In the genomic region with DNA sequence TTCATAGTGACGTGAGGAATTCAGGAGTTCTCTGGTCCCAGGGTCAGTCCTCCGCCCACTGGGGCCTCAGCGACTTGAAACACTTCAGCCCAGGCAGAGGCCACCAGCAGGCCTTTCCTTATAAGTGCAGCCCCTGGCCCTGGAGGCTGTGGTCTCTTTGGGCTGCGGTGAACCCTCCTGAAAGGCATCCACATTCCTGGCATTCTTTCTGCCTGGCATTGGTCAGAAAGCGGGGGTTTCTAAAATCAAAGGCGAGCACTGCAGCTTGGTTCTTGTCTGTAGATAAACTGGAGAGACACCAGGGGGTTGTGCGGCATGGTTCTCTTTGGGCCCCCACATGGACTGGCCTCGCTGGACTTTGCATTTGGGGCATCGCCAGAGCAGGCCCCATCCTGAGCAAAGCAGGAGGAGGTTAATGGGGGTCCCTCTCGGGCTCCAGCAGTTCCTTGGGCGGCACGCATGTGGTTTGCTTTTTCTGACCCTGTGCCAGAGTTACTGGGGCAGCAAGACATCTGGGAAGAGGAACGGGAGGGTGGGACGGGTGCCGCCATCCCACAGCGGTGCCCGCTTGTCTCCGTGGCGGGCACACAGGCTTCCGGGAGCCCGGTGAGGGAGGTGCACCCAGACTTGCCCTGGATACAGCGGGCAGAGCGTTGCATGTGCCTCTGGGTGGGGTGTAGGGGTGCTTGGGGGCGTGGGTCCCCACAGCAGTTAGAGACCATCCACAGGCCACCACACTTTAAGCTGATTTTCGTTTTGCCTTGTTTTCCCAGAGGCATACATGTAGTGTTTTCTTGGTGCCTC, we compare ENCODE assay signal across 1 cellular context.
TF ChIP-seq lines count a peak whose summit lies in the region.

No MANE protein-coding gene starts in this region.

TF ChIP-seq in GM23338, 12 proteins besides CTCF, POLR2A, EP300 and RAD21 (continued from another document):
- TF ChIP-seq, protein P1, sequence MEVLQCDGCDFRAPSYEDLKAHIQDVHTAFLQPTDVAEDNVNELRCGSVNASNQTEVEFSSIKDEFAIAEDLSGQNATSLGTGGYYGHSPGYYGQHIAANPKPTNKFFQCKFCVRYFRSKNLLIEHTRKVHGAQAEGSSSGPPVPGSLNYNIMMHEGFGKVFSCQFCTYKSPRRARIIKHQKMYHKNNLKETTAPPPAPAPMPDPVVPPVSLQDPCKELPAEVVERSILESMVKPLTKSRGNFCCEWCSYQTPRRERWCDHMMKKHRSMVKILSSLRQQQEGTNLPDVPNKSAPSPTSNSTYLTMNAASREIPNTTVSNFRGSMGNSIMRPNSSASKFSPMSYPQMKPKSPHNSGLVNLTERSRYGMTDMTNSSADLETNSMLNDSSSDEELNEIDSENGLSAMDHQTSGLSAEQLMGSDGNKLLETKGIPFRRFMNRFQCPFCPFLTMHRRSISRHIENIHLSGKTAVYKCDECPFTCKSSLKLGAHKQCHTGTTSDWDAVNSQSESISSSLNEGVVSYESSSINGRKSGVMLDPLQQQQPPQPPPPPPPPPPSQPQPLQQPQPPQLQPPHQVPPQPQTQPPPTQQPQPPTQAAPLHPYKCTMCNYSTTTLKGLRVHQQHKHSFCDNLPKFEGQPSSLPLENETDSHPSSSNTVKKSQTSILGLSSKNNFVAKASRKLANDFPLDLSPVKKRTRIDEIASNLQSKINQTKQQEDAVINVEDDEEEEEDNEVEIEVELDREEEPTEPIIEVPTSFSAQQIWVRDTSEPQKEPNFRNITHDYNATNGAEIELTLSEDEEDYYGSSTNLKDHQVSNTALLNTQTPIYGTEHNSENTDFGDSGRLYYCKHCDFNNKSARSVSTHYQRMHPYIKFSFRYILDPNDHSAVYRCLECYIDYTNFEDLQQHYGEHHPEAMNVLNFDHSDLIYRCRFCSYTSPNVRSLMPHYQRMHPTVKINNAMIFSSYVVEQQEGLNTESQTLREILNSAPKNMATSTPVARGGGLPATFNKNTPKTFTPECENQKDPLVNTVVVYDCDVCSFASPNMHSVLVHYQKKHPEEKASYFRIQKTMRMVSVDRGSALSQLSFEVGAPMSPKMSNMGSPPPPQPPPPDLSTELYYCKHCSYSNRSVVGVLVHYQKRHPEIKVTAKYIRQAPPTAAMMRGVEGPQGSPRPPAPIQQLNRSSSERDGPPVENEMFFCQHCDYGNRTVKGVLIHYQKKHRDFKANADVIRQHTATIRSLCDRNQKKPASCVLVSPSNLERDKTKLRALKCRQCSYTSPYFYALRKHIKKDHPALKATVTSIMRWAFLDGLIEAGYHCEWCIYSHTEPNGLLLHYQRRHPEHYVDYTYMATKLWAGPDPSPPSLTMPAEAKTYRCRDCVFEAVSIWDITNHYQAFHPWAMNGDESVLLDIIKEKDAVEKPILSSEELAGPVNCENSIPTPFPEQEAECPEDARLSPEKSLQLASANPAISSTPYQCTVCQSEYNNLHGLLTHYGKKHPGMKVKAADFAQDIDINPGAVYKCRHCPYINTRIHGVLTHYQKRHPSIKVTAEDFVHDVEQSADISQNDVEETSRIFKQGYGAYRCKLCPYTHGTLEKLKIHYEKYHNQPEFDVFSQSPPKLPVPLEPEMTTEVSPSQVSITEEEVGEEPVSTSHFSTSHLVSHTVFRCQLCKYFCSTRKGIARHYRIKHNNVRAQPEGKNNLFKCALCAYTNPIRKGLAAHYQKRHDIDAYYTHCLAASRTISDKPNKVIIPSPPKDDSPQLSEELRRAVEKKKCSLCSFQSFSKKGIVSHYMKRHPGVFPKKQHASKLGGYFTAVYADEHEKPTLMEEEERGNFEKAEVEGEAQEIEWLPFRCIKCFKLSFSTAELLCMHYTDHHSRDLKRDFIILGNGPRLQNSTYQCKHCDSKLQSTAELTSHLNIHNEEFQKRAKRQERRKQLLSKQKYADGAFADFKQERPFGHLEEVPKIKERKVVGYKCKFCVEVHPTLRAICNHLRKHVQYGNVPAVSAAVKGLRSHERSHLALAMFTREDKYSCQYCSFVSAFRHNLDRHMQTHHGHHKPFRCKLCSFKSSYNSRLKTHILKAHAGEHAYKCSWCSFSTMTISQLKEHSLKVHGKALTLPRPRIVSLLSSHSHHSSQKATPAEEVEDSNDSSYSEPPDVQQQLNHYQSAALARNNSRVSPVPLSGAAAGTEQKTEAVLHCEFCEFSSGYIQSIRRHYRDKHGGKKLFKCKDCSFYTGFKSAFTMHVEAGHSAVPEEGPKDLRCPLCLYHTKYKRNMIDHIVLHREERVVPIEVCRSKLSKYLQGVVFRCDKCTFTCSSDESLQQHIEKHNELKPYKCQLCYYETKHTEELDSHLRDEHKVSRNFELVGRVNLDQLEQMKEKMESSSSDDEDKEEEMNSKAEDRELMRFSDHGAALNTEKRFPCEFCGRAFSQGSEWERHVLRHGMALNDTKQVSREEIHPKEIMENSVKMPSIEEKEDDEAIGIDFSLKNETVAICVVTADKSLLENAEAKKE (CRISPR knock-in tag; IDR thresholded peaks at IDR 0.05) = peak; percentile 63; the same call in 1 of the 2 replicates
